In the genomic region with DNA sequence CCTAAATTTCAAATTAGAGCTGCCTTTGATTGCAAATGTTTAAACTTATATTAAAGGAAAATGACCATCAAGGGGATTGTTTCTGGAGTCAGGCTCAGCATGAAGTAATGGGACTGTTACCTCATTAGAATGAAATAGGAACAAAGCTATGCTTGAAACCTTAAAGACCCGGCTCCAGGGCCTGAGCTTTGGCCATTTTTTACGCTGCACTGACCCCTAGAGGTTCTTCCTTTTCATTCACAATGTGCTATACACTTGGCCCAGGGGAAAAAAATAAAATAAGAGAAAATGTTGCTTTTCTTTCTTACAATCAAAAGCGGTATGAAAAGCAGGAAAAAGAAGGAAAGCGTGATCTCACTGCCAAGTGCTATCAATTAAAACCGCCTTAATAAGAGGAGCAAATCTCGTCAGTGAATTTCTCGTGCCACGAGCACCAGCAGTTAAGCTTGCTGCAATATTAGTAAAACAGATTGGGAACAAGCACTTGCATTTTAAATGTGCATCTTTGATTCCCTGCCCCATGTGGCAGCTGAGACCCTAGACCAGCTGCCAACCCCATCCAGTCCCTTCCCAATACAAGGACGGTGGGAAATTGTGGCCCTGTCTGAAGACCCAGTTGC, we compare ENCODE assay signal across 8 cellular contexts.
A peak's percentile ranks its signal among the peaks of the same experiment; 100 is the strongest.
DNase-seq lines count a peak whose midpoint lies in the region; ATAC-seq and TF ChIP-seq lines count a peak whose summit lies in the region.

No MANE protein-coding gene starts in this region.

- 70 to 71% (median 70%) methylated on average over 9 of the region's 9 CpGs for WGBS in psoas muscle, 3 donors

- intact Hi-C loops in Right ventricle myocardium superior (cut with DNase I) (no loop called here), Right ventricle myocardium inferior (cut with DNase I) (no loop called here), psoas muscle (cut with DNase I) (loop anchor here (5.0 to 10.0 kb wide), 2 partner anchors 431 to 563 kb away; no protein-coding TSS in a partner anchor)

- H3K36me3 ChIP-seq in SJSA1: no peaks in the 10 kb centered on the region
- H3K36me3 ChIP-seq in psoas muscle (ENCODE audit: insufficient read depth in 1 of 2, low read depth in 1 of 2): no peaks in the 10 kb centered on the region

- H3K9me3 ChIP-seq in SJSA1 (replicated peaks): no peaks in the 10 kb centered on the region
- no peaks in the 10 kb centered on the region for H3K9me3 ChIP-seq in psoas muscle

- H3K4me3 ChIP-seq in SJSA1 (no peak overlapping the region), psoas muscle (no peak overlapping the region)

- H3K4me1 ChIP-seq in SJSA1 (replicated peaks) (no peaks in the 10 kb centered on the region), psoas muscle (no peaks in the 10 kb centered on the region)

- TF ChIP-seq CTCF in psoas muscle (IDR thresholded peaks at IDR 0.05): peak; percentile 33

- no peaks in the 10 kb centered on the region for H3K27me3 ChIP-seq in SJSA1 (replicated peaks)
- no peaks in the 10 kb centered on the region for H3K27me3 ChIP-seq in psoas muscle (ENCODE audit: insufficient read depth in 3 of 3, low read length in 2 of 3)

- ATAC-seq in Right ventricle myocardium superior (ENCODE audit: poor library complexity) (peak; percentile 89), Right ventricle myocardium inferior (no peak), psoas muscle (no peak), HG02852 (IDR thresholded peaks at IDR 0.05; ENCODE audit: unreplicated experiment) (no peak)

- H3K27ac ChIP-seq in SJSA1 (no peak overlapping the region), psoas muscle (no peak overlapping the region)

- DNase-seq in Right ventricle myocardium superior (no peak), Right ventricle myocardium inferior (ENCODE audit: missing footprints) (no peak), H4 (ENCODE audit: low spot score) (peak; percentile 27), Kasumi-1 (lab: John Stamatoyannopoulos, UW) (peak; percentile 67 to 73), SJSA1 (ENCODE audit: low read depth in 1 of 2, low spot score in 2 of 2) (peak; percentile 40 to 49), fibroblast of the conjunctiva (ENCODE audit: low read depth) (peak; percentile 49), psoas muscle (no peak)

Comparison
In these comparisons a context has a peak if more than half of its experiments do, and no peak if none do; other contexts are left out.
1. DNase-seq: peak in H4 (single experiment), Kasumi-1 (2 of 2), SJSA1 (2 of 2) and fibroblast of the conjunctiva (single experiment); none in Right ventricle myocardium superior (single experiment), Right ventricle myocardium inferior (single experiment) and psoas muscle (0 of 2).
2. intact Hi-C loops: an anchor here in psoas muscle (5.0 to 10.0 kb wide); none called in Right ventricle myocardium superior and Right ventricle myocardium inferior.